Comparison of ENCODE assay signal across 3 cellular contexts in genomic region chr20:32929162-32929561, GRCh38.
TF ChIP-seq lines count a peak whose summit lies in the region.

No MANE protein-coding gene starts in this region.

TF ChIP-seq in HepG2, 621 proteins besides CTCF, POLR2A, EP300 and RAD21:
- TF ChIP-seq TBP (CRISPR knock-in tag; IDR thresholded peaks at IDR 0.05) (no peak), MXD4 (CRISPR knock-in tag; IDR thresholded peaks at IDR 0.05) (no peak), PCBP2 (optimal IDR thresholded peaks at IDR 0.05; ENCODE audit: low read depth, low read length, poor library complexity, severe bottlenecking) (peak; percentile 66), HNRNPK (IDR thresholded peaks at IDR 0.05; ENCODE audit: low read depth, low read length, poor library complexity, severe bottlenecking) (peak; percentile 94)

TF ChIP-seq in K562, 482 proteins besides CTCF, POLR2A, EP300 and RAD21:
- TF ChIP-seq, protein P1, sequence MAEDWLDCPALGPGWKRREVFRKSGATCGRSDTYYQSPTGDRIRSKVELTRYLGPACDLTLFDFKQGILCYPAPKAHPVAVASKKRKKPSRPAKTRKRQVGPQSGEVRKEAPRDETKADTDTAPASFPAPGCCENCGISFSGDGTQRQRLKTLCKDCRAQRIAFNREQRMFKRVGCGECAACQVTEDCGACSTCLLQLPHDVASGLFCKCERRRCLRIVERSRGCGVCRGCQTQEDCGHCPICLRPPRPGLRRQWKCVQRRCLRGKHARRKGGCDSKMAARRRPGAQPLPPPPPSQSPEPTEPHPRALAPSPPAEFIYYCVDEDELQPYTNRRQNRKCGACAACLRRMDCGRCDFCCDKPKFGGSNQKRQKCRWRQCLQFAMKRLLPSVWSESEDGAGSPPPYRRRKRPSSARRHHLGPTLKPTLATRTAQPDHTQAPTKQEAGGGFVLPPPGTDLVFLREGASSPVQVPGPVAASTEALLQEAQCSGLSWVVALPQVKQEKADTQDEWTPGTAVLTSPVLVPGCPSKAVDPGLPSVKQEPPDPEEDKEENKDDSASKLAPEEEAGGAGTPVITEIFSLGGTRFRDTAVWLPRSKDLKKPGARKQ (CRISPR knock-in tag; IDR thresholded peaks at IDR 0.05), result no peak
- TF ChIP-seq DACH1 (IDR thresholded peaks at IDR 0.05; ENCODE audit: partially characterized antibody), result no peak
- no peak for TF ChIP-seq ZFP1 (CRISPR knock-in tag; IDR thresholded peaks at IDR 0.05)
- TF ChIP-seq HNRNPK (IDR thresholded peaks at IDR 0.05; ENCODE audit: low read depth, low read length, poor library complexity, severe bottlenecking), result peak; percentile 46
- TF ChIP-seq NFYB (IDR thresholded peaks at IDR 0.05; ENCODE audit: extremely low read depth, insufficient read length), result no peak
- no peak for TF ChIP-seq HMGN3 (IDR thresholded peaks at IDR 0.05; ENCODE audit: borderline replicate concordance, extremely low read depth, insufficient read length, low read depth, low read length)

TF ChIP-seq in H1, 55 proteins besides CTCF, POLR2A, EP300 and RAD21:
- TF ChIP-seq SAP30 (IDR thresholded peaks at IDR 0.05; ENCODE audit: insufficient read depth, insufficient replicate concordance, low read length) (no peak), CBX5 (IDR thresholded peaks at IDR 0.05; ENCODE audit: low read depth, low read length) (no peak), JUN (IDR thresholded peaks at IDR 0.05; ENCODE audit: low read depth, low read length) (no peak), CEBPB (IDR thresholded peaks at IDR 0.05; ENCODE audit: low read depth, low read length) (no peak)
- TF ChIP-seq, protein P2, sequence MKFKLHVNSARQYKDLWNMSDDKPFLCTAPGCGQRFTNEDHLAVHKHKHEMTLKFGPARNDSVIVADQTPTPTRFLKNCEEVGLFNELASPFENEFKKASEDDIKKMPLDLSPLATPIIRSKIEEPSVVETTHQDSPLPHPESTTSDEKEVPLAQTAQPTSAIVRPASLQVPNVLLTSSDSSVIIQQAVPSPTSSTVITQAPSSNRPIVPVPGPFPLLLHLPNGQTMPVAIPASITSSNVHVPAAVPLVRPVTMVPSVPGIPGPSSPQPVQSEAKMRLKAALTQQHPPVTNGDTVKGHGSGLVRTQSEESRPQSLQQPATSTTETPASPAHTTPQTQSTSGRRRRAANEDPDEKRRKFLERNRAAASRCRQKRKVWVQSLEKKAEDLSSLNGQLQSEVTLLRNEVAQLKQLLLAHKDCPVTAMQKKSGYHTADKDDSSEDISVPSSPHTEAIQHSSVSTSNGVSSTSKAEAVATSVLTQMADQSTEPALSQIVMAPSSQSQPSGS (IDR thresholded peaks at IDR 0.05; ENCODE audit: low read length), result no peak
